In the genomic region with DNA sequence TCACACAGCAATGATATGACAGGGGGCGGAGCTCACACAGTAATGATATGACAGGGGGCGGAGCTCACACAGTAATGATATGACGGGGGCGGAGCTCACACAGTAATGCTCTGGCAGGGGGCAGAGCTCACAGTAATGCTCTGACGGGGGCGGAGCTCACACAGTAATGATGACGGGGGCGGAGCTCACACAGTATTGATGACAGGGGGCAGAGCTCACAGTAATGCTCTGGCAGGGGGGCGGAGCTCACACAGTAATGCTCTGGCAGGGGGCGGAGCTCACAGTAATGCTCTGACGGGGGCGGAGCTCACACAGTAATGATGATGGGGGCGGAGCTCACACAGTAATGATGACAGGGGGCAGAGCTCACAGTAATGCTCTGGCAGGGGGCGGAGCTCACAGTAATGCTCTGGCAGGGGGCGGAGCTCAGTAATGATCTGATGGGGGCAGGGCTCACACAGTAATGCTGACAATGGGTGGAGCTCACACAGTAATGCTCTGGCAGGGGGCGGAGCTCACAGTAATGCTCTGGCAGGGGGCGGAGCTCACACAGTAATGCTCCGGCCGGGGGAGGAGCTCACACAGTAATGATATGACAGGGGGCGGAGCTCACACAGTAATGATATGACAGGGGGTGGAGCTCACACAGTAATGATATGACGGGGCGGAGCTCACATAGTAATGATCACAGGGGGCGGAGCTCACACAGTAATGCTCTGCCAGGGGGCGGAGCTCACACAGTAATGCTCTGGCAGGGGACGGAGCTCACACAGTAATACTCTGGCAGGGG, we compare ENCODE assay signal across 8 cellular contexts. TPM values are rescaled to one million over a fixed set of nuclear protein-coding genes. Genes with fewer than 3 reads are reported as not detected.
DNase-seq lines count a peak whose midpoint lies in the region; ATAC-seq and TF ChIP-seq lines count a peak whose summit lies in the region.
"Not testable (repeated sequence)": the region's sequence is repeated elsewhere in the genome, so short reads cannot be mapped to it uniquely, and the experiment has no call there.

No MANE protein-coding gene starts in this region.

- not testable (repeated sequence) for H3K27me3 Mint-ChIP-seq in GM23338 (ENCODE audit: insufficient read depth, low read depth, poor library complexity); activated CD4-positive, alpha-beta T cell treated with anti-CD3 and anti-CD28 coated beads for 36 hours; activated T-cell treated with anti-CD3 and anti-CD28 coated beads, Interleukin-2, amount 50 U/mL, for 72 hours (ENCODE audit: low read depth); dendritic cell treated with granulocyte-macrophage colony-stimulating factor and Interleukin-4, amounts not matched to agents 40 ng/mL and 50 ng/mL, for 4 days

- H3K27ac Mint-ChIP-seq in GM23338; activated CD4-positive, alpha-beta T cell treated with anti-CD3 and anti-CD28 coated beads for 36 hours; activated T-cell treated with anti-CD3 and anti-CD28 coated beads, Interleukin-2, amount 50 U/mL, for 72 hours: not testable (repeated sequence)
- H3K27ac Mint-ChIP-seq in dendritic cell treated with granulocyte-macrophage colony-stimulating factor and Interleukin-4, amounts not matched to agents 40 ng/mL and 50 ng/mL, for 4 days: peak overlapping the region; percentile 20

- TF ChIP-seq CTCF in A673 (conservative IDR thresholded peaks at IDR 0.05; ENCODE audit: low read depth, low read length); GM23338 (conservative IDR thresholded peaks at IDR 0.05; ENCODE audit: low read depth in 2 of 2); PC-3 (conservative IDR thresholded peaks at IDR 0.05; ENCODE audit: low read depth, low read length): not testable (repeated sequence)

- not testable (repeated sequence) for H3K4me1 ChIP-seq in A673 (ENCODE audit: insufficient read depth, low read length, poor library complexity, severe bottlenecking); GM23338 (ENCODE audit: insufficient read depth); PC-3 (ENCODE audit: insufficient read depth, low read length)

- not testable (repeated sequence) for H3K4me3 Mint-ChIP-seq in GM23338; activated CD4-positive, alpha-beta T cell treated with anti-CD3 and anti-CD28 coated beads for 36 hours; activated T-cell treated with anti-CD3 and anti-CD28 coated beads, Interleukin-2, amount 50 U/mL, for 72 hours; dendritic cell treated with granulocyte-macrophage colony-stimulating factor and Interleukin-4, amounts not matched to agents 40 ng/mL and 50 ng/mL, for 4 days

- not testable (repeated sequence) for H3K9me3 ChIP-seq in A673 (ENCODE audit: low read depth, low read length, poor library complexity, severe bottlenecking); PC-3 (ENCODE audit: low read length)

- H2AFZ ChIP-seq in GM23338; PC-3 (ENCODE audit: low read length): not testable (repeated sequence)

- peaks cover 54% of the 10 kb centered on the region for H3K36me3 Mint-ChIP-seq in GM23338 (ENCODE audit: low read depth)
- H3K36me3 Mint-ChIP-seq in activated CD4-positive, alpha-beta T cell treated with anti-CD3 and anti-CD28 coated beads for 36 hours (ENCODE audit: low read depth): peaks cover 23% of the 10 kb centered on the region
- H3K36me3 Mint-ChIP-seq in activated T-cell treated with anti-CD3 and anti-CD28 coated beads, Interleukin-2, amount 50 U/mL, for 72 hours (ENCODE audit: insufficient read depth in 2 of 2): peaks cover 9 to 33% of the 10 kb centered on the region in 2 donors
- H3K36me3 Mint-ChIP-seq in dendritic cell treated with granulocyte-macrophage colony-stimulating factor and Interleukin-4, amounts not matched to agents 40 ng/mL and 50 ng/mL, for 4 days (ENCODE audit: low read depth): peaks cover 86% of the 10 kb centered on the region

- ATAC-seq in GM23338, left colon: not testable (repeated sequence)
- ATAC-seq in PC-3: peak; percentile 60
- peak; percentile 70 for ATAC-seq in activated CD4-positive, alpha-beta T cell treated with anti-CD3 and anti-CD28 coated beads for 36 hours
- ATAC-seq in activated T-cell treated with anti-CD3 and anti-CD28 coated beads, Interleukin-2, amount 50 U/mL, for 72 hours (replicated peaks in 1 of 2): peak; percentile 63 to 65

- CTCF ChIA-PET in A673 (lab: Charles Lee): interaction anchor here (0.6 kb wide), 1 partner anchor 55 kb away, joined by 3 read pairs; no protein-coding TSS in a partner anchor
- CTCF ChIA-PET in PC-3 (lab: Charles Lee): interaction anchor here (1.1 kb wide), 1 partner anchor 67 kb away, joined by 3 read pairs; no protein-coding TSS in a partner anchor
- CTCF ChIA-PET in activated CD4-positive, alpha-beta T cell treated with anti-CD3 and anti-CD28 coated beads for 36 hours (lab: Charles Lee): not testable (repeated sequence)

- not testable (repeated sequence) for H3K36me3 ChIP-seq in A673 (ENCODE audit: insufficient read depth, low read length, poor library complexity, severe bottlenecking); GM23338 (ENCODE audit: insufficient read depth); PC-3 (ENCODE audit: low read depth, low read length)

- not testable (repeated sequence) for H3K27me3 ChIP-seq in A673 (replicated peaks; ENCODE audit: insufficient read depth, low read depth, low read length, poor library complexity); GM23338 (ENCODE audit: insufficient read depth); PC-3 (ENCODE audit: low read length)

- not testable (repeated sequence) for BruUV-seq in A673 (replicated peaks; lab: Mats Ljungman, UMichigan); PC-3 (replicated peaks; lab: Mats Ljungman, UMichigan)

- H3K4me3 ChIP-seq in A673 (ENCODE audit: low read depth, low read length, poor library complexity, severe bottlenecking); GM23338; PC-3 (ENCODE audit: low read length): not testable (repeated sequence)

- not testable (repeated sequence) for H3K27ac ChIP-seq in A673 (ENCODE audit: low read depth, low read length, poor library complexity, severe bottlenecking); GM23338 (ENCODE audit: low read depth); PC-3 (ENCODE audit: low read length)

- not testable (repeated sequence) for H3K4me2 ChIP-seq in GM23338; PC-3 (ENCODE audit: low read length)

- H3K79me2 ChIP-seq in GM23338 (replicated peaks; ENCODE audit: insufficient read depth); PC-3 (ENCODE audit: low read length): not testable (repeated sequence)

- DNase-seq in A673 (ENCODE audit: low spot score): peak; percentile 48
- peak; percentile 27 for DNase-seq in GM23338 (ENCODE audit: low spot score)
- peak; percentile 51 for DNase-seq in PC-3
- DNase-seq in activated CD4-positive, alpha-beta T cell treated with anti-CD3 and anti-CD28 coated beads for 36 hours: peak; percentile 72
- DNase-seq in activated T-cell treated with anti-CD3 and anti-CD28 coated beads, Interleukin-2, amount 50 U/mL, for 72 hours: peak; percentile 66 to 69
- peak; percentile 31 to 53 for DNase-seq in left colon
- DNase-seq in stimulated activated CD4-positive, alpha-beta T cell treated with anti-CD3 and anti-CD28 coated beads, Interleukin-2, amount 100 ng/mL, for 24 hours: peak; percentile 34 to 35

- POLR2A ChIA-PET in A673 (lab: Charles Lee; ENCODE audit: low non-redundant PET): interaction anchor here (0.6 to 0.7 kb wide), 2 partner anchors 62 to 242 kb away, joined by 3 to 5 read pairs; no protein-coding TSS in a partner anchor
- POLR2A ChIA-PET in PC-3 (lab: Charles Lee; ENCODE audit: unreplicated experiment): not testable (repeated sequence)
- POLR2A ChIA-PET in activated CD4-positive, alpha-beta T cell treated with anti-CD3 and anti-CD28 coated beads for 36 hours (lab: Charles Lee): interaction anchor here (0.5 to 0.7 kb wide), 3 partner anchors 69 to 373 kb away, joined by 3 to 6 read pairs (median 3); a partner anchor contains a TSS

- H3F3A ChIP-seq in GM23338 (replicated peaks; ENCODE audit: low read depth); PC-3 (ENCODE audit: low read length, unreplicated experiment): not testable (repeated sequence)

- peaks cover 20% of the 10 kb centered on the region for H3K9me3 Mint-ChIP-seq in GM23338
- H3K9me3 Mint-ChIP-seq in activated CD4-positive, alpha-beta T cell treated with anti-CD3 and anti-CD28 coated beads for 36 hours (ENCODE audit: low read depth); activated T-cell treated with anti-CD3 and anti-CD28 coated beads, Interleukin-2, amount 50 U/mL, for 72 hours; dendritic cell treated with granulocyte-macrophage colony-stimulating factor and Interleukin-4, amounts not matched to agents 40 ng/mL and 50 ng/mL, for 4 days: not testable (repeated sequence)

- H3K9me2 ChIP-seq in GM23338 (ENCODE audit: insufficient read depth); PC-3 (replicated peaks; ENCODE audit: low read length): not testable (repeated sequence)

- intact Hi-C loops in A673 (cut with micrococcal nuclease; ENCODE audit: unreplicated experiment); PC-3 (cut with micrococcal nuclease); activated CD4-positive, alpha-beta T cell treated with anti-CD3 and anti-CD28 coated beads for 36 hours (cut with DNase I, micrococcal nuclease); dendritic cell treated with granulocyte-macrophage colony-stimulating factor and Interleukin-4, amounts not matched to agents 40 ng/mL and 50 ng/mL, for 4 days (cut with micrococcal nuclease); left colon (cut with DNase I, micrococcal nuclease): not testable (repeated sequence)

- not testable (repeated sequence) for H3K9ac ChIP-seq in PC-3 (ENCODE audit: low read length)

- not testable (repeated sequence) for H4K20me1 ChIP-seq in GM23338 (replicated peaks; ENCODE audit: insufficient read depth); PC-3 (ENCODE audit: low read length)

- not testable (repeated sequence) for H3K4me1 Mint-ChIP-seq in GM23338
- peaks cover 11% of the 10 kb centered on the region for H3K4me1 Mint-ChIP-seq in activated CD4-positive, alpha-beta T cell treated with anti-CD3 and anti-CD28 coated beads for 36 hours
- peaks cover 17% of the 10 kb centered on the region for H3K4me1 Mint-ChIP-seq in activated T-cell treated with anti-CD3 and anti-CD28 coated beads, Interleukin-2, amount 50 U/mL, for 72 hours (ENCODE audit: low read depth)
- H3K4me1 Mint-ChIP-seq in dendritic cell treated with granulocyte-macrophage colony-stimulating factor and Interleukin-4, amounts not matched to agents 40 ng/mL and 50 ng/mL, for 4 days (ENCODE audit: low read depth): peaks cover 20% of the 10 kb centered on the region

RNA-seq across cellular contexts. Expression of a gene that starts 52.8 kb away (rescaled TPM):
- total RNA-seq in A673 (2021) (18.2 and 24.4 TPM in 2 replicates), PC-3 (2014; rRNA removed) (43.7 and 49.3 TPM in 2 replicates), left colon (10 to 100 TPM; 18.3 to 33.9 TPM)
- total RNA-seq in GM23338 (2014; rRNA removed; shearing (Covaris generic)): 17.4 and 22.5 TPM in 2 replicates
- polyA plus RNA-seq in GM23338 (2016; fragmentation: Nextera tagmentation; extraction: Ambion mirVana): 9.6 and 10.0 TPM in 2 replicates
- total RNA-seq in activated CD4-positive, alpha-beta T cell treated with anti-CD3 and anti-CD28 coated beads for 36 hours: 10 to 100 TPM; 49.9 to 54.2 TPM
- total RNA-seq in activated T-cell treated with anti-CD3 and anti-CD28 coated beads, Interleukin-2, amount 50 U/mL, for 72 hours: 100 to 1,000 TPM in 1 of 2 donors, 10 to 100 TPM in 1; 94.8 to 112 TPM
